28 cellular contexts compared by ENCODE assay signal in the genomic region with DNA sequence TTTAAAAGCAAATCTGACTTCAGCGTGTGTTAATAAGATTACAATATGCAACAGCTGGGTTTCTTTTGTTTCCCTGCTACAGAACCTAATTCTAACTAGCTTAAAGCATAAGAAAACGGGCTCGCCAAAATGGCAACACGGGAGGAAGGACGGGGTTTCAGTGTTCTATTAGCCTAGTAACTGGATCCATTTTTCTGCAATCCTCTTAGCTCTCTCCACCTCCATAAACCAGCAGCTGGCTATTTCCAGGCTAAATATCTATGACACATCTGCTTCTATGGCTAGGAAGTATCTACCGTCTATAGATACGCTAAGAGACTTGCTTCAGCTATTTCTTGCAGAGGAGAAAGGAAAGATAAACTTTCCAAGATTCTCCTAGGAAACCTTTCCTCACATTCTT.
"Had no signal": no experiment of that assay in that cellular context is flagged by ENCODE, and none has a peak within 500 bp of the region (broad histone marks: within the 10 kb centered on the region; RNA-seq: fewer than 3 reads in every experiment).

No MANE protein-coding gene starts in this region.

- H3K27ac ChIP-seq: brain microvascular endothelial cell, coronary artery, dorsolateral prefrontal cortex, gastroesophageal sphincter, stomach, thyroid gland, upper lobe of left lung, vagina, WERI-Rb-1 had no signal

- H3K4me1 ChIP-seq: gastroesophageal sphincter, stomach, thyroid gland, upper lobe of left lung, vagina had no signal

- H3K9me3 ChIP-seq: gastroesophageal sphincter, stomach, thyroid gland, upper lobe of left lung, vagina had no signal

- H3K4me3 ChIP-seq: coronary artery, dorsolateral prefrontal cortex, gastroesophageal sphincter, smooth muscle cell, stomach, thyroid gland, upper lobe of left lung, vagina had no signal

- H3K4me2 ChIP-seq: smooth muscle cell had no signal

- H3K27me3 ChIP-seq: brain microvascular endothelial cell, gastroesophageal sphincter, stomach, thyroid gland, upper lobe of left lung, vagina had no signal

- H3K36me3 ChIP-seq: brain microvascular endothelial cell, gastroesophageal sphincter, stomach, thyroid gland, upper lobe of left lung, vagina, WERI-Rb-1 had no signal

- DNase-seq: activated CD4-positive, alpha-beta memory T cell treated with anti-CD3 and anti-CD28 coated beads, Interleukin-2, amount 10 ng/mL, durations not matched to agents 7 days and 5 days; activated CD4-positive, CD25-positive, alpha-beta regulatory T cell treated with anti-CD3 and anti-CD28 coated beads, Interleukin-2, amount 50 U/mL, for 72 hours; activated CD8-positive, alpha-beta memory T cell treated with anti-CD3 and anti-CD28 coated beads, Interleukin-2, amount 50 U/mL, for 48 hours; activated gamma-delta T cell treated with Interleukin-2 at 50 U/mL for 16 hours; activated naive CD4-positive, alpha-beta T cell treated with anti-CD3 and anti-CD28 coated beads, Interleukin-2, amount 50 U/mL, for 16 hours; activated T-cell treated with anti-CD3 and anti-CD28 coated beads, Interleukin-2, amount 50 U/mL, for 24 hours; amniotic stem cell; brain microvascular endothelial cell; dorsolateral prefrontal cortex; effector memory CD4-positive, alpha-beta T cell; head of caudate nucleus; hypothalamus; immature natural killer cell; kidney; left colon; mammary epithelial cell; naive thymus-derived CD4-positive, alpha-beta T cell; retina; stimulated activated CD4-positive, alpha-beta T cell treated with anti-CD3 and anti-CD28 coated beads, Interleukin-1b, Interleukin-23, amount 100 ng/mL, for 48 hours; stimulated activated naive B cell treated with anti-CD40 and anti-IgM and Interleukin-4, amounts not matched to agents 10 μg/mL and 1 μg/mL and 100 μg/mL, for 72 hours; stomach; thyroid gland; upper lobe of left lung; WERI-Rb-1 had no signal
